Comparison of ENCODE assay signal across 21 cellular contexts in the genomic region with DNA sequence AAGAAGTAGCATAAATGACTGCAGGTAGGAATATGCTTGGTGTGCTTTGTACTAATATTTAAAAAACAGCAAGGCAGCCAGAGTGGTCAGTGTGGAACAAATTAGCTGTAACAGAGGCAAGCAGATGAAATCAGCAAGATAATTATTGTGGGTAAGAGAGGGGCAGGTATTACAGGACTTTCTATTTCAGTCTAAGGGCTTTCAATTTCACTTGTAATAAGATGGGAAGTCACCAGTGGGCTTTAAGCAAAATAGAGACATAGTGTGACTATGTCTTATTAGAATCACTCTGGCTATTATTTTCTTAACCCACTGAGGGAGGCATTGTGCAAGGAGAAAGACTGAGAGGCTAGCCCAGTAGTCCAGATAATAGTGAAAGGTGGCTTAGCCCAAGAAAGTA.
DNase-seq lines count a peak whose midpoint lies in the region; ATAC-seq, FAIRE-seq and TF ChIP-seq lines count a peak whose summit lies in the region.
"Had no signal": no experiment of that assay in that cellular context is flagged by ENCODE, and none has a peak within 500 bp of the region (broad histone marks: within the 10 kb centered on the region; RNA-seq: fewer than 3 reads in every experiment).

No MANE protein-coding gene starts in this region.

- H3K4me3 ChIP-seq in SK-N-MC: no peak overlapping the region
- H3K4me3 ChIP-seq: GM23248 had no signal

- no peak overlapping the region for H3K9ac ChIP-seq in SK-N-MC (ENCODE audit: insufficient read length)
- H3K9ac ChIP-seq: GM23248, SK-N-SH had no signal

- no peak for FAIRE-seq in GM12891 (lab: Jason Lieb, UNC)

- H3K36me3 ChIP-seq in SK-N-MC (ENCODE audit: insufficient read depth, low read length): no peaks in the 10 kb centered on the region

- no peak for DNase-seq in SK-N-MC (ENCODE audit: low read depth, low spot score)
- DNase-seq in activated T-cell treated with anti-CD3 and anti-CD28 coated beads for 4 hours: no peak
- no peak for DNase-seq in globus pallidus (ENCODE audit: low spot score)
- DNase-seq in GM12891 (ENCODE audit: insufficient read length, low spot score): no peak
- no peak for DNase-seq in NCI-H1694 treated with DMSO at 0.1 percent for 48 hours (lab: John Stamatoyannopoulos, UW)
- DNase-seq: AML-193, COR-L47, GF-D8, GM23248, KG1, NCI-H1436, NCI-H2029 treated with DMSO at 0.1 percent for 48 hours, NCI-H2171 treated with DMSO at 0.1 percent for 48 hours, NCI-H446 treated with DMSO at 0.1 percent for 48 hours, NCI-H82, SK-N-SH, T-cell had no signal

- no peaks in the 10 kb centered on the region for H3K9me3 ChIP-seq in SK-N-MC (ENCODE audit: low read depth, low read length)
- H3K9me3 ChIP-seq: SK-N-SH had no signal

- ATAC-seq in GM18867 (IDR thresholded peaks at IDR 0.05; ENCODE audit: unreplicated experiment): peak; percentile 86
- peak; percentile 72 for ATAC-seq in GM21786 (IDR thresholded peaks at IDR 0.05; ENCODE audit: unreplicated experiment)
- ATAC-seq in HG03378 (IDR thresholded peaks at IDR 0.05; ENCODE audit: unreplicated experiment): peak; percentile 75
- ATAC-seq: HCT116, T-cell had no signal

- H3K27ac ChIP-seq in SK-N-MC: peak overlapping the region; percentile 82; the same call in 1 of the 2 replicates
- H3K27ac ChIP-seq: GM23248 had no signal

- no peak for TF ChIP-seq POLR2A in GM12891 (IDR thresholded peaks at IDR 0.05; ENCODE audit: low read depth, low read length)

TF ChIP-seq in GM12891, 5 proteins besides CTCF, POLR2A, EP300 and RAD21:
- no peak for TF ChIP-seq PAX5 (IDR thresholded peaks at IDR 0.05; ENCODE audit: insufficient read depth, low read length, severe bottlenecking)
- no peak for TF ChIP-seq POU2F2 (IDR thresholded peaks at IDR 0.05; ENCODE audit: low read depth, low read length)
- no peak for TF ChIP-seq POLR2AphosphoS5 (IDR thresholded peaks at IDR 0.05; ENCODE audit: low read depth, low read length)
- TF ChIP-seq TAF1 (IDR thresholded peaks at IDR 0.05; ENCODE audit: low read depth, low read length): no peak
- TF ChIP-seq SPI1 (IDR thresholded peaks at IDR 0.05; ENCODE audit: low read depth, low read length): no peak
